ENCODE assay signal across 10 cellular contexts in genomic region chr17:40087049-40087794, GRCh38. TPM values are rescaled to one million over a fixed set of nuclear protein-coding genes. Genes with fewer than 3 reads are reported as not detected.
DNase-seq lines count a peak whose midpoint lies in the region; TF ChIP-seq lines count a peak whose summit lies in the region.
"Had no signal": no experiment of that assay in that cellular context is flagged by ENCODE, and none has a peak within 500 bp of the region (broad histone marks: within the 10 kb centered on the region; RNA-seq: fewer than 3 reads in every experiment).

No MANE protein-coding gene starts in this region.

- peaks cover 17 to 55% of the 10 kb centered on the region in 2 experiments; a peak in 2 of 3 replicates for H3K36me3 ChIP-seq in HEK293 (ENCODE audit: control insufficient read depth in 2 of 2, insufficient read depth in 1 of 2, low read length in 2 of 2)

- no peak overlapping the region for H3K4me3 ChIP-seq in HEK293 (ENCODE audit: low read depth, low read length)
- H3K4me3 ChIP-seq: SJSA1 had no signal

- H3K4me1 ChIP-seq in HEK293 (ENCODE audit: control insufficient read depth, insufficient read depth, low read length): no peaks in the 10 kb centered on the region
- H3K4me1 ChIP-seq: SJSA1 had no signal

- H3K27me3 Mint-ChIP-seq in immature natural killer cell (ENCODE audit: low read depth in 3 of 3): peaks cover 0 to 2% (median 0%) of the 10 kb centered on the region in 3 donors
- H3K27me3 Mint-ChIP-seq: activated CD4-positive, alpha-beta T cell treated with anti-CD3 and anti-CD28 coated beads for 36 hours; CD4-positive, alpha-beta T cell had no signal

- H3K36me3 Mint-ChIP-seq in immature natural killer cell: peaks cover 20 to 32% (median 21%) of the 10 kb centered on the region in 3 donors
- H3K36me3 Mint-ChIP-seq: activated naive CD4-positive, alpha-beta T cell treated with anti-CD3 and anti-CD28 coated beads, Interleukin-2, amount 50 U/mL, for 72 hours had no signal

- H3K9me3 Mint-ChIP-seq in immature natural killer cell: no peaks in the 10 kb centered on the region
- H3K9me3 Mint-ChIP-seq: activated naive CD4-positive, alpha-beta T cell treated with anti-CD3 and anti-CD28 coated beads, Interleukin-2, amount 50 U/mL, for 72 hours; CD4-positive, alpha-beta T cell had no signal

- no peak for DNase-seq in immature natural killer cell
- no peak for DNase-seq in 8988T
- DNase-seq in NCI-H526 treated with DMSO at 0.1 percent for 48 hours (lab: John Stamatoyannopoulos, UW): no peak
- DNase-seq: foreskin melanocyte had no signal

- peak overlapping the region; percentile 4 to 77 (median 50) for H3K27ac Mint-ChIP-seq in immature natural killer cell
- H3K27ac Mint-ChIP-seq: activated CD4-positive, alpha-beta T cell treated with anti-CD3 and anti-CD28 coated beads for 36 hours; CD4-positive, alpha-beta T cell had no signal

- peaks cover 5 to 9% of the 10 kb centered on the region in 2 donors for H3K4me1 Mint-ChIP-seq in immature natural killer cell

- H3K4me3 Mint-ChIP-seq in immature natural killer cell: no peak overlapping the region
- H3K4me3 Mint-ChIP-seq: activated CD4-positive, alpha-beta T cell treated with anti-CD3 and anti-CD28 coated beads for 36 hours; CD4-positive, alpha-beta T cell had no signal

- no peaks in the 10 kb centered on the region for H3K9me3 ChIP-seq in HEK293 (ENCODE audit: control insufficient read depth, insufficient read depth, low read depth, low read length)
- H3K9me3 ChIP-seq: neutrophil, SJSA1 had no signal

- H3K27ac ChIP-seq in HEK293 (ENCODE audit: extremely low read depth, low read depth, low read length): no peak overlapping the region
- H3K27ac ChIP-seq: neutrophil, SJSA1 had no signal

- TF ChIP-seq CTCF in HEK293 (tag by site-specific recombination; IDR thresholded peaks at IDR 0.05): no peak

- POLR2A ChIA-PET in HEK293 (lab: Yijun Ruan, JAX): interaction anchor here (1.1 to 1.4 kb wide), 2 partner anchors 13 to 25 kb away, joined by 3 to 5 read pairs; partner anchors contain the start of gene NR1D1

- CTCF ChIA-PET in HEK293 (lab: Yijun Ruan, JAX): interaction anchor here (0.6 to 4.9 kb wide), 18 partner anchors 12 to 128 kb away, joined by 3 to 91 read pairs (median 7); partner anchors contain the start of genes CSF3, MED24, NR1D1 and THRA

TF ChIP-seq in HEK293, 187 proteins besides CTCF, POLR2A, EP300 and RAD21:
- TF ChIP-seq ZNF561 (tag by site-specific recombination; IDR thresholded peaks at IDR 0.05; ENCODE audit: borderline replicate concordance): no peak
- 0 out of 2 replicates have a peak, but pooled peaks have one; percentile 86 for TF ChIP-seq ZNF311 (tag by site-specific recombination; IDR thresholded peaks at IDR 0.05; ENCODE audit: borderline replicate concordance)
- TF ChIP-seq ZNF274 (IDR thresholded peaks at IDR 0.05; ENCODE audit: low read length): no peak
- 0 out of 2 replicates have a peak, but pooled peaks have one; percentile 58 for TF ChIP-seq ZNF274 (tag by site-specific recombination; IDR thresholded peaks at IDR 0.05; ENCODE audit: borderline replicate concordance)
- TF ChIP-seq ZNF571 (tag by site-specific recombination; IDR thresholded peaks at IDR 0.05): no peak
- TF ChIP-seq, protein P1, sequence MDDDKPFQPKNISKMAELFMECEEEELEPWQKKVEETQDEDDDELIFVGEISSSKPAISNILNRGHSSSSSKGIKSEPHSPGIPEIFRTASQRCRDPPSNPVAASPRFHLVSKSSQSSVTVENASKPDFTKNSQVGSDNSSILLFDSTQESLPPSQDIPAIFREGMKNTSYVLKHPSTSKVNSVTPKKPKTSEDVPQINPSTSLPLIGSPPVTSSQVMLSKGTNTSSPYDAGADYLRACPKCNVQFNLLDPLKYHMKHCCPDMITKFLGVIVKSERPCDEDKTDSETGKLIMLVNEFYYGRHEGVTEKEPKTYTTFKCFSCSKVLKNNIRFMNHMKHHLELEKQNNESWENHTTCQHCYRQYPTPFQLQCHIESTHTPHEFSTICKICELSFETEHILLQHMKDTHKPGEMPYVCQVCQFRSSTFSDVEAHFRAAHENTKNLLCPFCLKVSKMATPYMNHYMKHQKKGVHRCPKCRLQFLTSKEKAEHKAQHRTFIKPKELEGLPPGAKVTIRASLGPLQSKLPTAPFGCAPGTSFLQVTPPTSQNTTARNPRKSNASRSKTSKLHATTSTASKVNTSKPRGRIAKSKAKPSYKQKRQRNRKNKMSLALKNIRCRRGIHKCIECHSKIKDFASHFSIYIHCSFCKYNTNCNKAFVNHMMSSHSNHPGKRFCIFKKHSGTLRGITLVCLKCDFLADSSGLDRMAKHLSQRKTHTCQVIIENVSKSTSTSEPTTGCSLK (tag by site-specific recombination; IDR thresholded peaks at IDR 0.05): 0 out of 2 replicates have a peak, but pooled peaks have one; percentile 2
- 0 out of 2 replicates have a peak, but pooled peaks have one; percentile 9 for TF ChIP-seq ZNF266 (tag by site-specific recombination; IDR thresholded peaks at IDR 0.05; ENCODE audit: low read depth)
- peak; percentile 60; the same call in 1 of the 2 replicates for TF ChIP-seq ZNF776 (tag by site-specific recombination; IDR thresholded peaks at IDR 0.05; ENCODE audit: borderline replicate concordance)
- TF ChIP-seq, protein P2, sequence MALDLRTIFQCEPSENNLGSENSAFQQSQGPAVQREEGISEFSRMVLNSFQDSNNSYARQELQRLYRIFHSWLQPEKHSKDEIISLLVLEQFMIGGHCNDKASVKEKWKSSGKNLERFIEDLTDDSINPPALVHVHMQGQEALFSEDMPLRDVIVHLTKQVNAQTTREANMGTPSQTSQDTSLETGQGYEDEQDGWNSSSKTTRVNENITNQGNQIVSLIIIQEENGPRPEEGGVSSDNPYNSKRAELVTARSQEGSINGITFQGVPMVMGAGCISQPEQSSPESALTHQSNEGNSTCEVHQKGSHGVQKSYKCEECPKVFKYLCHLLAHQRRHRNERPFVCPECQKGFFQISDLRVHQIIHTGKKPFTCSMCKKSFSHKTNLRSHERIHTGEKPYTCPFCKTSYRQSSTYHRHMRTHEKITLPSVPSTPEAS (tag by site-specific recombination; IDR thresholded peaks at IDR 0.05): peak; percentile 96
- TF ChIP-seq, protein P3, sequence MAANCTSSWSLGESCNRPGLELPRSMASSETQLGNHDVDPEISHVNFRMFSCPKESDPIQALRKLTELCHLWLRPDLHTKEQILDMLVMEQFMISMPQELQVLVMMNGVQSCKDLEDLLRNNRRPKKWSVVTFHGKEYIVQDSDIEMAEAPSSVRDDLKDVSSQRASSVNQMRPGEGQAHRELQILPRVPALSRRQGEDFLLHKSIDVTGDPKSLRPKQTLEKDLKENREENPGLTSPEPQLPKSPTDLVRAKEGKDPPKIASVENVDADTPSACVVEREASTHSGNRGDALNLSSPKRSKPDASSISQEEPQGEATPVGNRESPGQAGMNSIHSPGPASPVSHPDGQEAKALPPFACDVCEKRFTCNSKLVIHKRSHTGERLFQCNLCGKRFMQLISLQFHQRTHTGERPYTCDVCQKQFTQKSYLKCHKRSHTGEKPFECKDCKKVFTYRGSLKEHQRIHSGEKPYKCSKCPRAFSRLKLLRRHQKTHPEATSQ (tag by site-specific recombination; IDR thresholded peaks at IDR 0.05): no peak

RNA-seq across cellular contexts. Expression of gene NR1D1, which starts 13.2 kb away (rescaled TPM):
- polyA plus RNA-seq in immature natural killer cell: 1 to 10 TPM in 1 of 3 donors, under 1 TPM in 1, not detected in 1; 0.49 to 2.8 TPM

RNA-seq across cellular contexts. Expression of gene THRA, which starts 24.5 kb away (rescaled TPM):
- polyA plus RNA-seq in immature natural killer cell: 10 to 100 TPM in 1 of 3 donors, 1 to 10 TPM in 2; 5.0 to 15.0 (median 8.0) TPM

RNA-seq across cellular contexts. Expression of gene MED24, which starts 33.0 kb away (rescaled TPM):
- polyA plus RNA-seq in immature natural killer cell: 10 to 100 TPM; 34.8 to 75.8 (median 53.2) TPM

RNA-seq across cellular contexts. Expression of gene MSL1, which starts 34.5 kb away (rescaled TPM):
- polyA plus RNA-seq in immature natural killer cell: 10 to 100 TPM in 2 of 3 donors, 1 to 10 TPM in 1; 5.6 to 16.2 (median 11.1) TPM

RNA-seq across cellular contexts. Expression of gene CASC3, which starts 53.1 kb away (rescaled TPM):
- polyA plus RNA-seq in immature natural killer cell: 10 to 100 TPM; 24.5 to 53.5 (median 27.7) TPM
